ENCODE assay signal across 20 cellular contexts in the genomic region with DNA sequence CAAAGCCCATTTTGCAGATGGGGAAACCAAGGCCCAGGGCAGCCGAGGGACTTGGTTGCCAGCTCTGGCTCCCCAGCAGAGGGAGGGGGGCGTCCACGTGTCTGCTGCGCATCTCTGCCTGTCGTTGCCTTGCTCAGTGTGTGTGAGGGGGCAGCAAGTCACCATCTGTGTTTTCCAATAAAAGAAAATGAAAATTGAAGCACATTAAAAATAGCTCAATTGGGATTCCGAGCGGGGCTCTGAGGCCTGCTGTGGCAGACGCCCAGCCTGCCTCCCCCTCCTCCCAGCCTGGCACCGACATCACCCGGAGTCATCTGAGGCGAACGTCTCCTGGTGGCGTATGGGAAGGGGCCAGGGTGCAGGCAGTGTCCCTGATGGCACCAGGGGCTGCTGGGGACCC. TPM values are rescaled to one million over a fixed set of nuclear protein-coding genes. Genes with fewer than 3 reads are reported as not detected.
"Had no signal": no experiment of that assay in that cellular context is flagged by ENCODE, and none has a peak within 500 bp of the region (broad histone marks: within the 10 kb centered on the region; RNA-seq: fewer than 3 reads in every experiment).

No MANE protein-coding gene starts in this region.

- H3K27ac ChIP-seq: body of pancreas, ovary, right lobe of liver, testis, upper lobe of left lung had no signal

- DNase-seq: activated CD4-positive, alpha-beta memory T cell treated with anti-CD3 and anti-CD28 coated beads for 36 hours; activated CD4-positive, alpha-beta T cell treated with anti-CD3 and anti-CD28 coated beads for 4 hours; activated gamma-delta T cell treated with Interleukin-2 at 50 U/mL for 16 hours; activated T-cell treated with anti-CD3 and anti-CD28 coated beads for 4 hours; body of pancreas; erythroblast; foreskin melanocyte; kidney glomerular epithelial cell; left ventricle myocardium superior; mesenchymal stem cell; naive thymus-derived CD8-positive, alpha-beta T cell; ovary; right lobe of liver; small intestine; stimulated activated CD4-positive, alpha-beta T cell treated with anti-CD3 and anti-CD28 coated beads, Interleukin-15, amount 100 ng/mL, for 24 hours; stimulated activated CD4-positive, alpha-beta T cell treated with anti-CD3 and anti-CD28 coated beads, Interleukin-2, amount 100 ng/mL, for 48 hours; testis; upper lobe of left lung had no signal

- ATAC-seq: activated naive CD4-positive, alpha-beta T cell treated with anti-CD3 and anti-CD28 coated beads, Interleukin-2, amount 50 U/mL, for 72 hours; body of pancreas; left ventricle myocardium superior; naive thymus-derived CD8-positive, alpha-beta T cell; right lobe of liver; WTC11 had no signal

RNA-seq across cellular contexts. Expression of gene EPHB2, which starts 51.2 kb away (rescaled TPM):
- polyA plus RNA-seq: naive thymus-derived CD8-positive, alpha-beta T cell had no signal
